ENCODE assay signal across 1 cellular context in genomic region chr2:207282916-207283315, GRCh38.
TF ChIP-seq lines count a peak whose summit lies in the region.

No MANE protein-coding gene starts in this region.

TF ChIP-seq in SK-N-SH, 30 proteins besides CTCF, POLR2A, EP300 and RAD21 (continued from another document):
- no peak for TF ChIP-seq YY1 (IDR thresholded peaks at IDR 0.05; ENCODE audit: low read depth)
- TF ChIP-seq EZH2phosphoT487 (IDR thresholded peaks at IDR 0.05; ENCODE audit: borderline replicate concordance, low read depth), result no peak
- no peak for TF ChIP-seq SMC3 (IDR thresholded peaks at IDR 0.05; ENCODE audit: low read depth, low read length)
- TF ChIP-seq GATA2 (CRISPR knock-in tag; IDR thresholded peaks at IDR 0.05), result no peak
- TF ChIP-seq IRF3 (IDR thresholded peaks at IDR 0.05; ENCODE audit: low read depth, low read length), result no peak
- TF ChIP-seq GABPA (IDR thresholded peaks at IDR 0.05; ENCODE audit: low read depth), result no peak
- no peak for TF ChIP-seq MAX (IDR thresholded peaks at IDR 0.05; ENCODE audit: low read depth)
- TF ChIP-seq NFIC (IDR thresholded peaks at IDR 0.05; ENCODE audit: borderline replicate concordance), result no peak
- TF ChIP-seq FOSL2 (IDR thresholded peaks at IDR 0.05; ENCODE audit: borderline replicate concordance, low read depth), result no peak
